ENCODE assay signal across 2 cellular contexts in genomic region chr1:169363046-169363756, GRCh38.
TF ChIP-seq lines count a peak whose summit lies in the region.

No MANE protein-coding gene starts in this region.

TF ChIP-seq in A549, 52 proteins besides CTCF, POLR2A, EP300 and RAD21:
- TF ChIP-seq RFX5 (IDR thresholded peaks at IDR 0.05): no peak
- no peak for TF ChIP-seq E2F6 (IDR thresholded peaks at IDR 0.05; ENCODE audit: borderline replicate concordance, low read depth)
- no peak for TF ChIP-seq FOSL2 (IDR thresholded peaks at IDR 0.05)
- peak; percentile 63 for TF ChIP-seq FOSL2 (CRISPR knock-in tag; IDR thresholded peaks at IDR 0.05)

TF ChIP-seq in GM12878, 131 proteins besides CTCF, POLR2A, EP300 and RAD21 (continued from another document and continues in another):
- TF ChIP-seq RELB (IDR thresholded peaks at IDR 0.05; ENCODE audit: low read depth): no peak
- no peak for TF ChIP-seq EGR1 (IDR thresholded peaks at IDR 0.05; ENCODE audit: borderline replicate concordance in 1 of 2, low read depth in 2 of 2, low read length in 2 of 2)
- TF ChIP-seq RAD51 (IDR thresholded peaks at IDR 0.05): no peak
- peak; percentile 61 for TF ChIP-seq SKIL (IDR thresholded peaks at IDR 0.05; ENCODE audit: low read depth, poor library complexity, severe bottlenecking)
- TF ChIP-seq MTA3 (IDR thresholded peaks at IDR 0.05; ENCODE audit: borderline replicate concordance, low read length): peak; percentile 78; the same call in 1 of the 2 replicates
- TF ChIP-seq ZSCAN29 (IDR thresholded peaks at IDR 0.05): no peak
- no peak for TF ChIP-seq ZZZ3 (IDR thresholded peaks at IDR 0.05; ENCODE audit: control insufficient read depth, insufficient read length, low read depth)
- 0 out of 2 replicates have a peak, but pooled peaks have one; percentile 34 for TF ChIP-seq MLLT1 (IDR thresholded peaks at IDR 0.05)
- no peak for TF ChIP-seq EZH2 (IDR thresholded peaks at IDR 0.05; ENCODE audit: borderline replicate concordance, control insufficient read depth, low read depth, low read length)
- no peak for TF ChIP-seq STAT3 (IDR thresholded peaks at IDR 0.05; ENCODE audit: low read depth, low read length)
- TF ChIP-seq ELK1 (IDR thresholded peaks at IDR 0.05; ENCODE audit: low read depth, low read length): no peak
- TF ChIP-seq BACH1 (IDR thresholded peaks at IDR 0.05; ENCODE audit: borderline replicate concordance): no peak
- TF ChIP-seq SRF (IDR thresholded peaks at IDR 0.05; ENCODE audit: low read depth in 2 of 2, low read length in 2 of 2): no peak
- no peak for TF ChIP-seq POLR2AphosphoS2 (IDR thresholded peaks at IDR 0.05; ENCODE audit: low read depth, low read length)
- TF ChIP-seq PML (IDR thresholded peaks at IDR 0.05; ENCODE audit: low read length): no peak
- TF ChIP-seq RFX5 (IDR thresholded peaks at IDR 0.05; ENCODE audit: low read depth, low read length): no peak
- no peak for TF ChIP-seq RELA (IDR thresholded peaks at IDR 0.05; ENCODE audit: borderline replicate concordance, partially characterized antibody)
- TF ChIP-seq ATF2 (IDR thresholded peaks at IDR 0.05; ENCODE audit: low read length): peak; percentile 77
- TF ChIP-seq NFYA (IDR thresholded peaks at IDR 0.05; ENCODE audit: borderline replicate concordance, low read depth, low read length): no peak
- TF ChIP-seq BCLAF1 (IDR thresholded peaks at IDR 0.05): no peak
- TF ChIP-seq FOXM1 (IDR thresholded peaks at IDR 0.05; ENCODE audit: low read depth, low read length): peak; percentile 39; the same call in 1 of the 2 replicates
- TF ChIP-seq MEF2B (IDR thresholded peaks at IDR 0.05; ENCODE audit: partially characterized antibody, poor library complexity, severe bottlenecking): peak; percentile 41
- no peak for TF ChIP-seq BCL3 (IDR thresholded peaks at IDR 0.05; ENCODE audit: borderline replicate concordance, insufficient read depth, low read depth, low read length, poor library complexity, severe bottlenecking)
- TF ChIP-seq HCFC1 (IDR thresholded peaks at IDR 0.05; ENCODE audit: low read length): no peak
- peak; percentile 75 for TF ChIP-seq CBFB (IDR thresholded peaks at IDR 0.05; ENCODE audit: low read depth)
- TF ChIP-seq NRF1 (conservative IDR thresholded peaks at IDR 0.05; ENCODE audit: low read depth, low read length): no peak
- no peak for TF ChIP-seq ASH2L (IDR thresholded peaks at IDR 0.05; ENCODE audit: borderline replicate concordance, low read depth)
- TF ChIP-seq KLF5 (IDR thresholded peaks at IDR 0.05; ENCODE audit: partially characterized antibody): no peak
- TF ChIP-seq E2F4 (IDR thresholded peaks at IDR 0.05; ENCODE audit: low read depth, low read length): no peak
- peak in 1 of 2 experiments; percentile 68; a peak in 1 of 4 replicates for TF ChIP-seq ETV6 (conservative IDR thresholded peaks at IDR 0.05 in 1 of 2, IDR thresholded peaks at IDR 0.05 in 1 of 2; ENCODE audit: borderline replicate concordance in 1 of 2, low read depth in 1 of 2)
- TF ChIP-seq HDAC2 (IDR thresholded peaks at IDR 0.05): no peak
- no peak for TF ChIP-seq MAX (IDR thresholded peaks at IDR 0.05; ENCODE audit: low read depth, low read length)
- TF ChIP-seq NFIC (IDR thresholded peaks at IDR 0.05; ENCODE audit: low read depth, low read length): peak; percentile 81; the same call in 1 of the 2 replicates
- TF ChIP-seq CBX3 (IDR thresholded peaks at IDR 0.05; ENCODE audit: borderline replicate concordance, low read depth): no peak
- no peak for TF ChIP-seq STAT1 (conservative IDR thresholded peaks at IDR 0.05)
- peak; percentile 99 for TF ChIP-seq RUNX3 (IDR thresholded peaks at IDR 0.05; ENCODE audit: low read length)
- no peak for TF ChIP-seq ZNF207 (IDR thresholded peaks at IDR 0.05; ENCODE audit: borderline replicate concordance)
- no peak for TF ChIP-seq USF1 (IDR thresholded peaks at IDR 0.05; ENCODE audit: borderline replicate concordance, extremely low read length, insufficient read depth, low read depth, low read length)
- TF ChIP-seq MTA2 (IDR thresholded peaks at IDR 0.05; ENCODE audit: low read depth): peak; percentile 70
- no peak for TF ChIP-seq SREBF1 (IDR thresholded peaks at IDR 0.05; ENCODE audit: low read length)
- no peak for TF ChIP-seq KDM1A (IDR thresholded peaks at IDR 0.05; ENCODE audit: borderline replicate concordance)
- no peak for TF ChIP-seq NFXL1 (IDR thresholded peaks at IDR 0.05; ENCODE audit: borderline replicate concordance)
- TF ChIP-seq CREB1 (IDR thresholded peaks at IDR 0.05; ENCODE audit: low read depth): peak; percentile 77
- TF ChIP-seq ZBTB33 (IDR thresholded peaks at IDR 0.05): no peak
- TF ChIP-seq JUNB (IDR thresholded peaks at IDR 0.05): peak; percentile 86
- peak in 1 of 2 experiments; percentile 22; a peak in 1 of 4 replicates for TF ChIP-seq BHLHE40 (IDR thresholded peaks at IDR 0.05; ENCODE audit: borderline replicate concordance in 1 of 2, low read depth in 2 of 2, low read length in 1 of 2)
- peak; percentile 52 for TF ChIP-seq IKZF1 (conservative IDR thresholded peaks at IDR 0.05)
- peak; percentile 65 for TF ChIP-seq DPF2 (IDR thresholded peaks at IDR 0.05)
- peak; percentile 24 to 71; a peak in 2 of 4 replicates for TF ChIP-seq IKZF2 (IDR thresholded peaks at IDR 0.05)
- peak; percentile 9 for TF ChIP-seq SP1 (IDR thresholded peaks at IDR 0.05; ENCODE audit: low read depth, low read length)
